ENCODE assay signal across 8 cellular contexts in the genomic region with DNA sequence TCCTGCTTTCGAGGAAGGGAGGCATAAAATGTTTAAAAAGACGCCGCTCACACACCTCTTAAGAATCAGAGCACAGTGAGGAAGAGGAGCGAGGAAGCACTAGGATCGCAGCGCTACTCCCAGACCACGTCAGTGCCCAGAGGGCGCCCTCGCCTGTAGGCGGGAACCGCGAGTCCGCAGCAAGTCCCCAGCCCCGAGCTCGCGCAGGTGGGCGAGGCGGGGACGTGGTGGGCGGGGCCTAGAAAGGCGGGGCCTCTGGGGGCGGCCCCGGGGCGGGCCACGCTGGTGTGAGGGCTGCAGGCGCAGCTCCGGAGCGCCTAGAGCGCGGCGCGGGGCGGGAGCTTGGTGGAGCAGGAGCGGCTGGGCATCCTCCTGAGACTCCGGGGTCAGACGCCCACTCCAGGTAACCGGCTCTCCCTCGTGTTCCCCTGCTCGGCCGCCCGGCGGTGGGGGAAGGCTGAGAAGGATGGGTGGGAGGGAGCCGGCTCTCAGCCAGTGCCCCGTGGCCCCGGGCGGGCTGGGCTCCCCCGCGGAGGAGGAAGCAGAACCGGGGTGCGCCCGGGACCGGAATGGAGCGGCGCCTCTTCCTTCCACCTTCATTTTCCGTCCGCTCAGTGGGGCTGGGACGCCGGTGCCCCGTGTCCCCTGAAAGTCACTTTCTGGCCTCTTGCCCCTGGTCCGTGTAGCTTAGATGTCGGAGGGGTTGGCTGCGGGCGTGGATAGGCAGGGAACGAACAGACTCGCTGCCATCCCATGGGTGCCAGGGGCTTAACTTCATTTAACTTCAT. TPM values are rescaled to one million over a fixed set of nuclear protein-coding genes. Genes with fewer than 3 reads are reported as not detected.
DNase-seq lines count a peak whose midpoint lies in the region; ATAC-seq and TF ChIP-seq lines count a peak whose summit lies in the region.

Gene GCNT1 (plus strand): TSS at position 280 of the 788 bp plus-strand sequence. CDS start 43,200 bp downstream, outside the sequence.

- ATAC-seq in HG03175 (IDR thresholded peaks at IDR 0.05; ENCODE audit: unreplicated experiment) = peak; percentile 87

- in situ Hi-C loops in GM18951 (cut with MboI; ENCODE audit: low sequenced_read_pairs, unreplicated experiment) = loop anchor here (5.0 kb wide), 1 partner anchor 193 kb away; no protein-coding TSS in a partner anchor

- no peaks in the 10 kb centered on the region for H3K36me3 ChIP-seq in kidney epithelial cell (ENCODE audit: control insufficient read depth, insufficient read depth, low read length)

- DNase-seq in AG10803 (ENCODE audit: low read depth) (peak; percentile 71), NCI-H345 treated with DMSO at 0.1 percent for 48 hours (lab: John Stamatoyannopoulos, UW; ENCODE audit: unreplicated experiment) (peak; percentile 78), cerebellum (ENCODE audit: low spot score) (peak; percentile 94), kidney epithelial cell (ENCODE audit: low read depth) (no peak)
- DNase-seq in activated CD4-positive, CD25-positive, alpha-beta regulatory T cell treated with anti-CD3 and anti-CD28 coated beads, Interleukin-2, amount 50 U/mL, for 72 hours = peak; percentile 92
- DNase-seq in stimulated activated CD4-positive, alpha-beta T cell treated with anti-CD3 and anti-CD28 coated beads, Interleukin-1b, Interleukin-23, amount 100 ng/mL, for 1 hour (ENCODE audit: low read depth in 2 of 2) = peak; percentile 54 to 81

- TF ChIP-seq CTCF in AG10803 (conservative IDR thresholded peaks at IDR 0.05; ENCODE audit: low read length) = peak; percentile 44
- peak; percentile 50 for TF ChIP-seq CTCF in kidney epithelial cell (IDR thresholded peaks at IDR 0.05; ENCODE audit: insufficient read depth, low read length, poor library complexity, severe bottlenecking)

- H3K4me3 ChIP-seq in AG10803 (ENCODE audit: low read length) (peak within 1 kb of the TSS; percentile 93), kidney epithelial cell (ENCODE audit: low read depth, low read length) (peak within 1 kb of the TSS; percentile 92)

- TF ChIP-seq POLR2A in GM18951 (IDR thresholded peaks at IDR 0.05; ENCODE audit: extremely low read depth, insufficient read depth, insufficient read length) = peak; percentile 68

- no peaks in the 10 kb centered on the region for H3K27me3 ChIP-seq in kidney epithelial cell (ENCODE audit: control insufficient read depth, insufficient read depth, low read length)

RNA-seq across cellular contexts. Expression of gene GCNT1, which starts in this region (rescaled TPM):
- total RNA-seq in cerebellum = 4.2 TPM
- 2.7 and 2.8 TPM in 2 replicates for total RNA-seq in kidney epithelial cell
